Comparison of ENCODE assay signal across 21 cellular contexts in the genomic region with DNA sequence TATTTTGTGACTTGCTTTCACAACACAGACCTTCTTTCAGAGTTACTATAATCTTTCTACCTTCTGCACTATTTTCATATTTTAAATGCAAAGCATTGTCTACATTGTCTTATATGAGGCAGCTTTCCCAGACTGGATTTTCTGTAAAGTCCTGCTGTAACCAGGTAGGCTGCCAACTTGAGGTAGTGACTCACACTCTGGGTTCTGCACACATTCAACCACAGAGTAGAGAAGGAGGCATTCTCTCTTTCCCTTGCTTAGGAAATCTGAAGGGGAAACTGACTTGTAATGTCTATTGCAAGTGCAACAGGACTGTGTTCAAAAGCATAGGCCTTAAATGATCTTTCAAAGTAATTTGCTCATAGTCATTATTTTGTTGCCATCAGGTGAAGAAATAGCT.
A peak's percentile ranks its signal among the peaks of the same experiment; 100 is the strongest.
DNase-seq lines count a peak whose midpoint lies in the region; FAIRE-seq and TF ChIP-seq lines count a peak whose summit lies in the region.
"Had no signal": no experiment of that assay in that cellular context is flagged by ENCODE, and none has a peak within 500 bp of the region (broad histone marks: within the 10 kb centered on the region; RNA-seq: fewer than 3 reads in every experiment).

No MANE protein-coding gene starts in this region.

- FAIRE-seq in RCC 7860 (lab: Jason Lieb, UNC): peak; percentile 12

- H3K4me3 ChIP-seq in epithelial cell of proximal tubule (ENCODE audit: low read depth, low read length): no peak overlapping the region
- H3K4me3 ChIP-seq in retinal pigment epithelial cell (ENCODE audit: low read length): no peak overlapping the region
- H3K4me3 ChIP-seq: PC-9, stomach had no signal

- DNase-seq in DMS53 (lab: John Stamatoyannopoulos, UW) (peak; percentile 60), DMS53 treated with DMSO at 0.1 percent for 48 hours (lab: John Stamatoyannopoulos, UW; ENCODE audit: unreplicated experiment) (no peak), RCC 7860 (ENCODE audit: low spot score) (peak; percentile 17), epithelial cell of proximal tubule (ENCODE audit: low read depth) (peak; percentile 39), retinal pigment epithelial cell (ENCODE audit: low read depth) (peak; percentile 56), AML-193 (lab: John Stamatoyannopoulos, UW) (no peak), COLO668 (lab: John Stamatoyannopoulos, UW; ENCODE audit: unreplicated experiment) (no peak)
- no peak for DNase-seq in activated naive CD4-positive, alpha-beta T cell treated with Interleukin-2 at 50 U/mL for 16 hours
- DNase-seq: activated CD4-positive, alpha-beta T cell treated with anti-CD3 and anti-CD28 coated beads for 1 hour; activated naive CD4-positive, alpha-beta T cell treated with anti-CD3 and anti-CD28 coated beads, Interleukin-2, amount 10 ng/mL, durations not matched to agents 7 days and 5 days; activated T-cell treated with anti-CD3 and anti-CD28 coated beads, Interleukin-2, amount 50 U/mL, for 48 hours; CD8-positive, alpha-beta T cell; DND-41; effector memory CD4-positive, alpha-beta T cell; GOT3; naive thymus-derived CD8-positive, alpha-beta T cell; NCI-H774; PC-9; right cardiac atrium; SIG-M5; stomach had no signal

- TF ChIP-seq CTCF in epithelial cell of proximal tubule (conservative IDR thresholded peaks at IDR 0.05; ENCODE audit: low read depth, low read length): no peak
- no peak for TF ChIP-seq CTCF in retinal pigment epithelial cell (conservative IDR thresholded peaks at IDR 0.05; ENCODE audit: low read depth, low read length)

Comparison
In these comparisons a context has a peak if more than half of its experiments do, and no peak if none do; other contexts are left out.
1. DNase-seq: peak in DMS53 (single experiment), RCC 7860 (single experiment), epithelial cell of proximal tubule (single experiment) and retinal pigment epithelial cell (single experiment); none in DMS53 treated with DMSO at 0.1 percent for 48 hours (single experiment), AML-193 (0 of 2), activated naive CD4-positive, alpha-beta T cell treated with Interleukin-2 at 50 U/mL for 16 hours (single experiment) and COLO668 (single experiment).